In genomic region chr11:27362749-27363575, GRCh38 we compare ENCODE assay signal across 8 cellular contexts. TPM values are rescaled to one million over a fixed set of nuclear protein-coding genes. Genes with fewer than 3 reads are reported as not detected.
A peak's percentile ranks its signal among the peaks of the same experiment; 100 is the strongest.
DNase-seq lines count a peak whose midpoint lies in the region; ATAC-seq and TF ChIP-seq lines count a peak whose summit lies in the region.

A gene with protein sequence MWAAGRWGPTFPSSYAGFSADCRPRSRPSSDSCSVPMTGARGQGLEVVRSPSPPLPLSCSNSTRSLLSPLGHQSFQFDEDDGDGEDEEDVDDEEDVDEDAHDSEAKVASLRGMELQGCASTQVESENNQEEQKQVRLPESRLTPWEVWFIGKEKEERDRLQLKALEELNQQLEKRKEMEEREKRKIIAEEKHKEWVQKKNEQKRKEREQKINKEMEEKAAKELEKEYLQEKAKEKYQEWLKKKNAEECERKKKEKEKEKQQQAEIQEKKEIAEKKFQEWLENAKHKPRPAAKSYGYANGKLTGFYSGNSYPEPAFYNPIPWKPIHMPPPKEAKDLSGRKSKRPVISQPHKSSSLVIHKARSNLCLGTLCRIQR (minus strand): TSS chr11:27363215. CDS start chr11:27363194, 21 bp downstream.

- intact Hi-C loops in activated naive CD4-positive, alpha-beta T cell treated with anti-CD3 and anti-CD28 coated beads for 36 hours (cut with micrococcal nuclease): loop anchor here (1.0 to 5.0 kb wide), 4 partner anchors 44 to 744 kb away; partner anchors contain the start of genes KIF18A, LGR4, LIN7C and METTL15

- CTCF ChIA-PET in activated naive CD4-positive, alpha-beta T cell treated with anti-CD3 and anti-CD28 coated beads for 36 hours (lab: Charles Lee): interaction anchor here (2.1 to 2.3 kb wide), 2 partner anchors 67 to 123 kb away, joined by 8 to 9 read pairs; no protein-coding TSS in a partner anchor

- H3K27ac ChIP-seq in gastroesophageal sphincter (peak within 1 kb of the TSS in 3 of 4 donors; percentile 21 to 70 (median 22)), substantia nigra (ENCODE audit: low read depth, low read length, poor library complexity, severe bottlenecking) (peak within 1 kb of the TSS; percentile 32)

- peaks cover 22% of the 10 kb centered on the region for H3K4me1 Mint-ChIP-seq in activated naive CD4-positive, alpha-beta T cell treated with anti-CD3 and anti-CD28 coated beads for 36 hours (ENCODE audit: low read depth)

- H3K4me1 ChIP-seq in gastroesophageal sphincter: peaks cover 0 to 16% (median 7%) of the 10 kb centered on the region in 3 donors

- H3K27ac Mint-ChIP-seq in activated naive CD4-positive, alpha-beta T cell treated with anti-CD3 and anti-CD28 coated beads for 36 hours: peak within 1 kb of the TSS; percentile 77

- TF ChIP-seq POLR2A in gastroesophageal sphincter (IDR thresholded peaks at IDR 0.05): no peak

- no peaks in the 10 kb centered on the region for H3K9me3 ChIP-seq in gastroesophageal sphincter

- peak in 2 of 4 experiments; percentile 11 to 15 for TF ChIP-seq CTCF in gastroesophageal sphincter (IDR thresholded peaks at IDR 0.05)

- H3K27me3 ChIP-seq in gastroesophageal sphincter: no peaks in the 10 kb centered on the region

- H3K36me3 Mint-ChIP-seq in activated naive CD4-positive, alpha-beta T cell treated with anti-CD3 and anti-CD28 coated beads for 36 hours (ENCODE audit: low read depth): no peaks in the 10 kb centered on the region

- no peak for TF ChIP-seq EP300 in gastroesophageal sphincter (IDR thresholded peaks at IDR 0.05)

- DNase-seq in NAMALWA (ENCODE audit: low spot score) (peak; percentile 96), SK-N-DZ (ENCODE audit: low spot score) (peak; percentile 94), non-pigmented ciliary epithelial cell (ENCODE audit: low read depth) (peak; percentile 63), substantia nigra (lab: John Stamatoyannopoulos, UW) (peak; percentile 19 to 88 (median 70))
- DNase-seq in activated naive CD4-positive, alpha-beta T cell treated with anti-CD3 and anti-CD28 coated beads for 36 hours: peak; percentile 87

- H3K36me3 ChIP-seq in gastroesophageal sphincter: peaks cover 0 to 6% of the 10 kb centered on the region in 2 donors

- peak within 1 kb of the TSS; percentile 95 for H3K4me3 Mint-ChIP-seq in activated naive CD4-positive, alpha-beta T cell treated with anti-CD3 and anti-CD28 coated beads for 36 hours

- H3K27me3 Mint-ChIP-seq in activated naive CD4-positive, alpha-beta T cell treated with anti-CD3 and anti-CD28 coated beads for 36 hours (ENCODE audit: low read depth): no peaks in the 10 kb centered on the region

- ATAC-seq in HG02571 (IDR thresholded peaks at IDR 0.05; ENCODE audit: unreplicated experiment) (peak; percentile 99), gastroesophageal sphincter (peak; percentile 98)

- H3K4me3 ChIP-seq in GM08714 (ENCODE audit: low read length): peak within 1 kb of the TSS; percentile 76
- peak within 1 kb of the TSS; percentile 47 to 72 for H3K4me3 ChIP-seq in gastroesophageal sphincter

- 0 to 2% methylated on average over 11 to 12 of the region's 57 CpGs for WGBS in gastroesophageal sphincter (ENCODE audit: low coverage in 1 of 2), 2 donors

- H3K9me3 Mint-ChIP-seq in activated naive CD4-positive, alpha-beta T cell treated with anti-CD3 and anti-CD28 coated beads for 36 hours: no peaks in the 10 kb centered on the region

RNA-seq across cellular contexts. Expression of the gene that starts here (rescaled TPM):
- polyA plus RNA-seq in SK-N-DZ (2014; cell fraction: cytosol; rRNA removed): 21.9 and 31.6 TPM in 2 replicates
- polyA plus RNA-seq in SK-N-DZ (2014; cell fraction: nucleus; rRNA removed): 15.9 and 22.8 TPM in 2 replicates
- total RNA-seq in activated naive CD4-positive, alpha-beta T cell treated with anti-CD3 and anti-CD28 coated beads for 36 hours: 10 to 100 TPM; 28.2 to 29.9 TPM
- total RNA-seq in gastroesophageal sphincter: 1 to 10 TPM in 3 of 4 donors, under 1 TPM in 1; 0.78 to 1.3 (median 1.1) TPM

Comparison
In these comparisons a context has a peak if more than half of its experiments do, and no peak if none do; other contexts are left out.
1. Peak in every context shown above with its lines: DNase-seq, ATAC-seq, H3K4me3 ChIP-seq and H3K27ac ChIP-seq.
2. RNA of the gene that starts here (total RNA-seq): 28.2 to 29.9 TPM in activated naive CD4-positive, alpha-beta T cell treated with anti-CD3 and anti-CD28 coated beads for 36 hours; 0.78 to 1.3 TPM in gastroesophageal sphincter; every median in the first group is over 10 times any median in the second.